In genomic region chr5:10511741-10512640, GRCh38 we compare ENCODE assay signal across 14 cellular contexts.
DNase-seq lines count a peak whose midpoint lies in the region; ATAC-seq and TF ChIP-seq lines count a peak whose summit lies in the region.
"Had no signal": no experiment of that assay in that cellular context is flagged by ENCODE, and none has a peak within 500 bp of the region (broad histone marks: within the 10 kb centered on the region; RNA-seq: fewer than 3 reads in every experiment).

No MANE protein-coding gene starts in this region.

- no peak overlapping the region for H3K27ac ChIP-seq in HEK293 (ENCODE audit: extremely low read depth, low read depth, low read length)

- TF ChIP-seq CTCF in HEK293 (tag by site-specific recombination; IDR thresholded peaks at IDR 0.05) = no peak

- POLR2A ChIA-PET in HEK293 (lab: Yijun Ruan, JAX) = no interaction called here

- ATAC-seq in stimulated activated naive B cell treated with anti-CD40 and anti-IgM and Interleukin-4, amounts not matched to agents 10 μg/mL and 1 μg/mL and 100 μg/mL, for 72 hours (replicated peaks) = no peak

- H3K4me3 Mint-ChIP-seq in stimulated activated naive B cell treated with anti-CD40 and anti-IgM and Interleukin-4, amounts not matched to agents 10 μg/mL and 1 μg/mL and 100 μg/mL, for 72 hours = no peak overlapping the region
- H3K4me3 Mint-ChIP-seq: CD4-positive, alpha-beta memory T cell; IgD-negative memory B cell had no signal

- peaks cover 5% of the 10 kb centered on the region; the same call in 1 of the 2 replicates for H3K4me1 ChIP-seq in HEK293 (ENCODE audit: control insufficient read depth, insufficient read depth, low read length)

- H3K4me3 ChIP-seq in HEK293 (ENCODE audit: low read depth, low read length) = no peak overlapping the region

- H3K27me3 Mint-ChIP-seq in stimulated activated naive B cell treated with anti-CD40 and anti-IgM and Interleukin-4, amounts not matched to agents 10 μg/mL and 1 μg/mL and 100 μg/mL, for 72 hours = no peaks in the 10 kb centered on the region

- H3K36me3 ChIP-seq in HEK293 (ENCODE audit: control insufficient read depth in 2 of 2, insufficient read depth in 1 of 2, low read length in 2 of 2) = no peaks in the 10 kb centered on the region

- DNase-seq in NCI-H82 treated with DMSO at 0.1 percent for 48 hours (lab: John Stamatoyannopoulos, UW; ENCODE audit: unreplicated experiment) = peak; percentile 77
- peak; percentile 48 for DNase-seq in kidney tubule cell (ENCODE audit: low spot score)
- no peak for DNase-seq in stimulated activated naive B cell treated with anti-CD40 and anti-IgM and Interleukin-4, amounts not matched to agents 10 μg/mL and 1 μg/mL and 100 μg/mL, for 72 hours
- no peak for DNase-seq in germinal center (ENCODE audit: low spot score)
- no peak for DNase-seq in hepatic stellate cell (ENCODE audit: low spot score)
- no peak for DNase-seq in NCI-H345 (lab: John Stamatoyannopoulos, UW)
- DNase-seq: ACHN; CD4-positive, alpha-beta memory T cell; MV-4-11; NCI-H1417 treated with DMSO at 0.1 percent for 48 hours; NCI-H774; SHP77 had no signal

- H3K9me3 Mint-ChIP-seq in stimulated activated naive B cell treated with anti-CD40 and anti-IgM and Interleukin-4, amounts not matched to agents 10 μg/mL and 1 μg/mL and 100 μg/mL, for 72 hours = no peaks in the 10 kb centered on the region
- H3K9me3 Mint-ChIP-seq: IgD-negative memory B cell had no signal

- peaks cover 4 to 6% of the 10 kb centered on the region in 2 donors for H3K4me1 Mint-ChIP-seq in stimulated activated naive B cell treated with anti-CD40 and anti-IgM and Interleukin-4, amounts not matched to agents 10 μg/mL and 1 μg/mL and 100 μg/mL, for 72 hours
- H3K4me1 Mint-ChIP-seq: IgD-negative memory B cell had no signal

- H3K27ac Mint-ChIP-seq in stimulated activated naive B cell treated with anti-CD40 and anti-IgM and Interleukin-4, amounts not matched to agents 10 μg/mL and 1 μg/mL and 100 μg/mL, for 72 hours = peak overlapping the region; percentile 20

- CTCF ChIA-PET in HEK293 (lab: Yijun Ruan, JAX) = interaction anchor here (0.5 to 1.5 kb wide), 4 partner anchors 8 to 116 kb away, joined by 3 to 5 read pairs (median 3); no protein-coding TSS in a partner anchor

- H3K9me3 ChIP-seq in HEK293 (ENCODE audit: control insufficient read depth, insufficient read depth, low read depth, low read length) = no peaks in the 10 kb centered on the region; the same call in 1 of the 2 replicates

- H3K36me3 Mint-ChIP-seq in stimulated activated naive B cell treated with anti-CD40 and anti-IgM and Interleukin-4, amounts not matched to agents 10 μg/mL and 1 μg/mL and 100 μg/mL, for 72 hours = peaks cover 0 to 3% of the 10 kb centered on the region in 2 donors
- H3K36me3 Mint-ChIP-seq: CD4-positive, alpha-beta memory T cell had no signal

TF ChIP-seq in HEK293, 187 proteins besides CTCF, POLR2A, EP300 and RAD21:
- TF ChIP-seq ZXDB (tag by site-specific recombination; IDR thresholded peaks at IDR 0.05) = no peak
- no peak for TF ChIP-seq ZNF626 (tag by site-specific recombination; IDR thresholded peaks at IDR 0.05)
- TF ChIP-seq ZNF18 (tag by site-specific recombination; IDR thresholded peaks at IDR 0.05) = no peak
- TF ChIP-seq ZNF121 (tag by site-specific recombination; IDR thresholded peaks at IDR 0.05) = peak; percentile 55; the same call in 1 of the 2 replicates
- TF ChIP-seq REST (tag by site-specific recombination; IDR thresholded peaks at IDR 0.05) = peak; percentile 45; the same call in 1 of the 2 replicates
- no peak for TF ChIP-seq BCL6B (tag by site-specific recombination; IDR thresholded peaks at IDR 0.05)
- no peak for TF ChIP-seq YY1 (tag by site-specific recombination; IDR thresholded peaks at IDR 0.05)

Comparison
In these comparisons a context has a peak if more than half of its experiments do, and no peak if none do; other contexts are left out.
1. DNase-seq: peak in NCI-H82 treated with DMSO at 0.1 percent for 48 hours (single experiment) and kidney tubule cell (single experiment); none in stimulated activated naive B cell treated with anti-CD40 and anti-IgM and Interleukin-4, amounts not matched to agents 10 μg/mL and 1 μg/mL and 100 μg/mL, for 72 hours (single experiment), germinal center (single experiment), hepatic stellate cell (single experiment) and NCI-H345 (single experiment).